In the genomic region with DNA sequence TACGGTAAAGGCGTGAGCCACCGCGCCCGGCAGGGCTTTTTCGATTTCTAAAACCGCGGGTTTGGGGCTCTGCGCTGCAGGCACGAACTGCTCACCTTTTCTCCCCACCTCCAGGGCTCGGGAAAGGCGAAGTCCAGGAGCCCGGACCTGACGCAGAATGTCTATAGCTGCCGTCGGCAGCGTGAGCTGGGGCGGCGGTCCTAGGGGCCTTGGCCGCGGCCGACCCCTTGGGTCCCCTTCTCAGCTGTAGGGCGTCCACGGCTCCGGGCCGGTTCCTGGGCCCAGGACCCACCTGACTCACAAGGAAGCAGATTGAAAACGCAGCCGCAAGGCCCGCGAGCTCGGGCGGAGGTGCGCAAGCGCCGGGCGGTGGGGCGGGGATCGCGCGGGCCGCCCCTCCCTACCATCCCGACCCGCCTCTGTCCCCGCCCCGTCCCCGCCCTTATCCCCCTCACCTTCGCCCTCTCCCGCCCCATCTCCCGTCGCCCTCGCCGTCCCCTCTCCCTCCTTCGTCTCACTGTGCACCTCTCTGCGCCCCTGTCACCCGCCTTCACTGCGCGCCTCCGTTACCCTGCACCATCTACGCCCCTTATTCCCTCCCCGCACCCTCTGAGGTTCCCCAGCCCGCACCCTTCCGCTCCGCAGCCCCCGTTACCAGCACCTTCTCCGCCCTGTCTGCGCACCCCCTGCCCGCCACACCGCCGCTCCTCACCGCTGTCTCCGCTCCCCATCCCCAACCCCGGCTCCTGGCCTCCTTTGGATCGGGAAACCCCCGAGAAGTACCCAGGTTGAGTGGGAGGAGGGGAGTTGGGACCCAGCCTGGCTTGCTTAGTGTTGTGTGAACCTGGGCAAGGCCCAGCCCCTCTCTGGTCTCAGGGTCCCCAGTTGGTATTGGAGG, we compare ENCODE assay signal across 8 cellular contexts. TPM values are rescaled to one million over a fixed set of nuclear protein-coding genes. Genes with fewer than 3 reads are reported as not detected.
A peak's percentile ranks its signal among the peaks of the same experiment; 100 is the strongest.
DNase-seq lines count a peak whose midpoint lies in the region; TF ChIP-seq lines count a peak whose summit lies in the region.

A gene with protein sequence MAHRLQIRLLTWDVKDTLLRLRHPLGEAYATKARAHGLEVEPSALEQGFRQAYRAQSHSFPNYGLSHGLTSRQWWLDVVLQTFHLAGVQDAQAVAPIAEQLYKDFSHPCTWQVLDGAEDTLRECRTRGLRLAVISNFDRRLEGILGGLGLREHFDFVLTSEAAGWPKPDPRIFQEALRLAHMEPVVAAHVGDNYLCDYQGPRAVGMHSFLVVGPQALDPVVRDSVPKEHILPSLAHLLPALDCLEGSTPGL (minus strand): TSS at position 353 of the 898 bp plus-strand sequence. CDS start 2,632 bp downstream, outside the sequence.

- H3K4me1 ChIP-seq in CD8-positive, alpha-beta memory T cell (ENCODE audit: insufficient read depth, low read length): peaks cover 9% of the 10 kb centered on the region
- H3K4me1 ChIP-seq in OCI-LY7 (ENCODE audit: insufficient read depth, low read length, poor library complexity, severe bottlenecking) (peaks cover 22% of the 10 kb centered on the region), esophagus (ENCODE audit: control insufficient read depth in 2 of 2, insufficient read depth in 2 of 2, low read length in 1 of 2) (no peaks in the 10 kb centered on the region), muscle layer of colon (ENCODE audit: insufficient read depth, low read length) (peaks cover 10% of the 10 kb centered on the region)

- no peaks in the 10 kb centered on the region for H4K20me1 ChIP-seq in OCI-LY7 (ENCODE audit: insufficient read depth, low read length)

- peak within 1 kb of the TSS; percentile 95 for H3K4me2 ChIP-seq in OCI-LY7 (ENCODE audit: low read length)

- intact Hi-C loops in OCI-LY7 (cut with micrococcal nuclease; ENCODE audit: unreplicated experiment): loop anchor here (2.0 kb wide), 1 partner anchor 34 kb away; a partner anchor contains a TSS

- no peaks in the 10 kb centered on the region for H3K27me3 ChIP-seq in CD8-positive, alpha-beta memory T cell (ENCODE audit: insufficient read depth, low read length, poor library complexity, severe bottlenecking)
- no peaks in the 10 kb centered on the region for H3K27me3 ChIP-seq in esophagus (ENCODE audit: control insufficient read depth in 1 of 2, insufficient read depth in 2 of 2, low read length in 2 of 2)
- H3K27me3 ChIP-seq in muscle layer of colon (ENCODE audit: control insufficient read depth in 1 of 2, insufficient read depth in 2 of 2, low read length in 2 of 2): no peaks in the 10 kb centered on the region

- H3K27ac Mint-ChIP-seq in CD8-positive, alpha-beta memory T cell: peak within 1 kb of the TSS; percentile 80 to 97 (median 88)
- peak within 1 kb of the TSS; percentile 91 for H3K27ac Mint-ChIP-seq in activated T-cell treated with anti-CD3 and anti-CD28 coated beads, Interleukin-2, amount 50 U/mL, for 24 hours

- peaks cover 9 to 25% (median 16%) of the 10 kb centered on the region in 3 donors for H3K4me1 Mint-ChIP-seq in CD8-positive, alpha-beta memory T cell
- peaks cover 21% of the 10 kb centered on the region for H3K4me1 Mint-ChIP-seq in activated T-cell treated with anti-CD3 and anti-CD28 coated beads, Interleukin-2, amount 50 U/mL, for 24 hours (ENCODE audit: low read depth)

- no peaks in the 10 kb centered on the region for H3K9me2 ChIP-seq in OCI-LY7 (ENCODE audit: insufficient read depth, low read length)

- H3K4me3 ChIP-seq in CD8-positive, alpha-beta memory T cell (ENCODE audit: low read length): peak within 1 kb of the TSS; percentile 73
- peak within 1 kb of the TSS; percentile 76 for H3K4me3 ChIP-seq in OCI-LY7 (ENCODE audit: low read depth, low read length, poor library complexity, severe bottlenecking)
- peak within 1 kb of the TSS; percentile 74 to 91 for H3K4me3 ChIP-seq in esophagus (ENCODE audit: low read depth in 1 of 2, low read length in 2 of 2)
- peak within 1 kb of the TSS; percentile 40 to 78 for H3K4me3 ChIP-seq in muscle layer of colon (ENCODE audit: low read depth in 1 of 2, low read length in 2 of 2)

- H3K4me3 Mint-ChIP-seq in CD8-positive, alpha-beta memory T cell: peak within 1 kb of the TSS; percentile 87 to 93 (median 89)
- H3K4me3 Mint-ChIP-seq in activated T-cell treated with anti-CD3 and anti-CD28 coated beads, Interleukin-2, amount 50 U/mL, for 24 hours: peak within 1 kb of the TSS; percentile 84

- peak within 1 kb of the TSS; percentile 57 for H3K9ac ChIP-seq in muscle layer of colon (ENCODE audit: low read length)

- WGBS in esophagus, 2 donors: 1 to 2% methylated on average over 72 to 74 of the region's 74 CpGs

- peaks cover 0 to 30% (median 0%) of the 10 kb centered on the region in 3 donors for H3K36me3 Mint-ChIP-seq in CD8-positive, alpha-beta memory T cell
- H3K36me3 Mint-ChIP-seq in activated T-cell treated with anti-CD3 and anti-CD28 coated beads, Interleukin-2, amount 50 U/mL, for 24 hours (ENCODE audit: low read depth): peaks cover 30% of the 10 kb centered on the region

- CTCF ChIA-PET in CD8-positive, alpha-beta memory T cell (lab: Charles Lee): interaction anchor here (0.8 to 2.2 kb wide), 5 partner anchors 24 to 102 kb away, joined by 3 to 7 read pairs (median 3); a partner anchor contains a TSS
- CTCF ChIA-PET in OCI-LY7 (lab: Charles Lee; ENCODE audit: unreplicated experiment): interaction anchor here (0.6 kb wide), 1 partner anchor 26 kb away, joined by 4 read pairs; no protein-coding TSS in a partner anchor

- H3K9me3 ChIP-seq in CD8-positive, alpha-beta memory T cell (ENCODE audit: low read length): no peaks in the 10 kb centered on the region
- H3K9me3 ChIP-seq in OCI-LY7 (ENCODE audit: low read length) (no peaks in the 10 kb centered on the region), esophagus (ENCODE audit: control insufficient read depth in 2 of 2, insufficient read depth in 1 of 2, low read depth in 1 of 2, low read length in 1 of 2) (no peaks in the 10 kb centered on the region), muscle layer of colon (ENCODE audit: low read length) (no peaks in the 10 kb centered on the region)

- TF ChIP-seq CTCF in GM20000 (IDR thresholded peaks at IDR 0.05; ENCODE audit: extremely low read depth, missing control alignments): no peak
- TF ChIP-seq CTCF in OCI-LY7 (conservative IDR thresholded peaks at IDR 0.05; ENCODE audit: low read length): no peak

- H3K27ac ChIP-seq in CD8-positive, alpha-beta memory T cell (ENCODE audit: low read depth, low read length): peak within 1 kb of the TSS; percentile 69
- H3K27ac ChIP-seq in OCI-LY7 (ENCODE audit: low read depth, low read length, poor library complexity, severe bottlenecking): no peak within 1 kb of the TSS
- peak within 1 kb of the TSS; percentile 96 to 97 for H3K27ac ChIP-seq in esophagus (ENCODE audit: low read depth in 2 of 2, low read length in 1 of 2)
- peak within 1 kb of the TSS; percentile 71 for H3K27ac ChIP-seq in muscle layer of colon (ENCODE audit: low read depth, low read length)

- peak; percentile 71 to 86 (median 76) for DNase-seq in CD8-positive, alpha-beta memory T cell
- peak; percentile 92 for DNase-seq in GM20000 (ENCODE audit: low spot score)
- peak; percentile 73 for DNase-seq in HT1080 (ENCODE audit: low read depth)
- peak; percentile 86 for DNase-seq in OCI-LY7 (ENCODE audit: low spot score)
- peak; percentile 89 for DNase-seq in activated T-cell treated with anti-CD3 and anti-CD28 coated beads, Interleukin-2, amount 50 U/mL, for 24 hours
- peak; percentile 46 for DNase-seq in stimulated activated CD8-positive, alpha-beta memory T cell treated with anti-CD3 and anti-CD28 coated beads, Interleukin-7, amount 100 ng/mL, for 24 hours (ENCODE audit: low read depth)

- POLR2A ChIA-PET in CD8-positive, alpha-beta memory T cell (lab: Charles Lee): interaction anchor here (0.7 to 1.0 kb wide), 3 partner anchors 10 to 87 kb away, joined by 3 to 6 read pairs (median 3); a partner anchor contains a TSS
- POLR2A ChIA-PET in OCI-LY7 (lab: Charles Lee): interaction anchor here (0.7 to 1.3 kb wide), 5 partner anchors 10 to 204 kb away, joined by 3 to 6 read pairs (median 3); a partner anchor contains a TSS

- no TSS peak for BruUV-seq in OCI-LY7 (replicated peaks; lab: Mats Ljungman, UMichigan)

- no peaks in the 10 kb centered on the region for H3K9me3 Mint-ChIP-seq in CD8-positive, alpha-beta memory T cell
- H3K9me3 Mint-ChIP-seq in activated T-cell treated with anti-CD3 and anti-CD28 coated beads, Interleukin-2, amount 50 U/mL, for 24 hours: no peaks in the 10 kb centered on the region

- no peaks in the 10 kb centered on the region for H3K36me3 ChIP-seq in CD8-positive, alpha-beta memory T cell (ENCODE audit: insufficient read depth, low read length)
- peaks cover 24% of the 10 kb centered on the region; the same call in 1 of the 2 replicates for H3K36me3 ChIP-seq in OCI-LY7 (ENCODE audit: insufficient read depth, low read length)
- peaks cover 12 to 17% of the 10 kb centered on the region in 2 donors for H3K36me3 ChIP-seq in esophagus (ENCODE audit: control insufficient read depth in 2 of 2, insufficient read depth in 2 of 2, low read length in 1 of 2)
- H3K36me3 ChIP-seq in muscle layer of colon (ENCODE audit: insufficient read depth, low read length): peaks cover 17% of the 10 kb centered on the region

- H3K79me2 ChIP-seq in OCI-LY7 (ENCODE audit: insufficient read depth, low read depth, low read length): no peaks in the 10 kb centered on the region

- no peaks in the 10 kb centered on the region for H3K27me3 Mint-ChIP-seq in CD8-positive, alpha-beta memory T cell
- no peaks in the 10 kb centered on the region for H3K27me3 Mint-ChIP-seq in activated T-cell treated with anti-CD3 and anti-CD28 coated beads, Interleukin-2, amount 50 U/mL, for 24 hours

- peak within 1 kb of the TSS; percentile 100 for H2AFZ ChIP-seq in OCI-LY7 (ENCODE audit: low read length)

RNA-seq across cellular contexts. Expression of the gene that starts here (rescaled TPM):
- 10 to 100 TPM; 11.9 to 14.3 TPM for total RNA-seq in CD8-positive, alpha-beta memory T cell
- 39.6 TPM for polyA plus RNA-seq in CD8-positive, alpha-beta memory T cell
- 8.9 and 9.1 TPM in 2 replicates for total RNA-seq in HT1080 (2014; rRNA removed; shearing (Covaris generic))
- polyA plus RNA-seq in HT1080 (2015; cell fraction: cytosol; rRNA removed): 6.0 and 7.7 TPM in 2 replicates
- 9.0 and 12.1 TPM in 2 replicates for polyA plus RNA-seq in HT1080 (2015; cell fraction: nucleus; rRNA removed)
- 11.9 and 18.1 TPM in 2 replicates for total RNA-seq in OCI-LY7 (2014; rRNA removed; shearing (Covaris generic))
- total RNA-seq in OCI-LY7 (2022): 16.0 and 16.7 TPM in 2 replicates
- 10 to 100 TPM; 43.7 to 46.6 TPM for polyA plus RNA-seq in esophagus
